In genomic region chr17:29394761-29395160, GRCh38 we compare ENCODE assay signal across 1 cellular context.
TF ChIP-seq lines count a peak whose summit lies in the region.

No MANE protein-coding gene starts in this region.

TF ChIP-seq in HepG2, 621 proteins besides CTCF, POLR2A, EP300 and RAD21 (continued from another document):
- no peak for TF ChIP-seq ARID4A (CRISPR knock-in tag; IDR thresholded peaks at IDR 0.05; ENCODE audit: borderline replicate concordance)
